Comparison of ENCODE assay signal across 20 cellular contexts in the genomic region with DNA sequence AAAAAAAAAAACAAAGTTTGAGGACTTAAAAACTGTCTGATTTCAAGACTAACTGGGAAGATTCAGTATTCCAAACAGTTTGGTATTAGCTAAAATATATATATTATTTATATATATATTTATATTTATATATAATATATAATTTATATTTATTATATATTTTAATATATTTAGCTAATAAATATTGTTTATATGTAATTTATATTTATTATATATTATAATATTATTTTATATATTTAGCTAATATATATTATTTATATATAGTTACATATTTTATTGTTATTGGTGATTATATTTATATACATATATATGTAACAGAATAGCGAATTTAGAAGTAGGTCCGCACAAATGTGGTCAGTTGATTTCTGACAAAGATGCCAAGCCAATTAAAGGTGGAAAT.
DNase-seq lines count a peak whose midpoint lies in the region; FAIRE-seq lines count a peak whose summit lies in the region.
"Had no signal": no experiment of that assay in that cellular context is flagged by ENCODE, and none has a peak within 500 bp of the region (broad histone marks: within the 10 kb centered on the region; RNA-seq: fewer than 3 reads in every experiment).

No MANE protein-coding gene starts in this region.

- no peaks in the 10 kb centered on the region for H3K9me3 ChIP-seq in small intestine (ENCODE audit: control insufficient read depth, low read depth)
- H3K9me3 ChIP-seq: BLaER1, Caco-2, HAP-1 had no signal

- no peaks in the 10 kb centered on the region for H3K4me1 ChIP-seq in small intestine (ENCODE audit: control insufficient read depth in 2 of 2, insufficient read depth in 1 of 2, low read depth in 1 of 2, low read length in 1 of 2)
- H3K4me1 ChIP-seq: BLaER1, Caco-2, HAP-1 had no signal

- DNase-seq in RCC 7860 (ENCODE audit: low spot score) (no peak), small intestine (no peak), GOT3 (lab: John Stamatoyannopoulos, UW) (no peak), NCI-H1092 (lab: John Stamatoyannopoulos, UW) (no peak), H7 (no peak), D341Med (ENCODE audit: low spot score) (no peak)
- DNase-seq: Caco-2; CD4-positive, CD25-positive, alpha-beta regulatory T cell; CD8-positive, alpha-beta T cell; DMS53; DMS79 treated with DMSO at 0.1 percent for 48 hours; GM23248; HFFc6 had no signal

- H3K27me3 ChIP-seq in small intestine (ENCODE audit: control insufficient read depth in 2 of 2, insufficient read depth in 2 of 2, low read length in 2 of 2): no peaks in the 10 kb centered on the region
- no peaks in the 10 kb centered on the region for H3K27me3 ChIP-seq in H7 (ENCODE audit: control insufficient read depth, insufficient read depth, low read length)
- H3K27me3 ChIP-seq: BLaER1 had no signal

- H3K27ac ChIP-seq in small intestine (ENCODE audit: low read depth in 1 of 2, low read length in 1 of 2): no peak overlapping the region
- H3K27ac ChIP-seq: BLaER1, C4-2B, GM23248 had no signal

- H3K4me3 ChIP-seq in small intestine (ENCODE audit: low read depth in 1 of 2, low read length in 2 of 2) (no peak overlapping the region), H7 (ENCODE audit: insufficient read depth, low read depth, low read length) (no peak overlapping the region)
- H3K4me3 ChIP-seq: BLaER1, GM23248, HAP-1 had no signal

- no peaks in the 10 kb centered on the region for H3K36me3 ChIP-seq in small intestine (ENCODE audit: control insufficient read depth in 2 of 2, insufficient read depth in 2 of 2, low read length in 2 of 2)
- H3K36me3 ChIP-seq in H7 (replicated peaks; ENCODE audit: control insufficient read depth, insufficient read depth, low read length): no peaks in the 10 kb centered on the region
- H3K36me3 ChIP-seq: BLaER1, HAP-1 had no signal

- FAIRE-seq in RCC 7860 (lab: Jason Lieb, UNC): peak; percentile 89
- peak; percentile 97 for FAIRE-seq in colon (lab: Jason Lieb, UNC)
- FAIRE-seq in islet of Langerhans (lab: Jason Lieb, UNC): peak; percentile 5
- peak; percentile 95 for FAIRE-seq in small intestine (lab: Jason Lieb, UNC)
- FAIRE-seq: D721Med, GM12892 had no signal

- WGBS in small intestine, 3 donors: 84 to 96% (median 91%) methylated on average over 2 of the region's 2 CpGs
